Comparison of ENCODE assay signal across 13 cellular contexts in the genomic region with DNA sequence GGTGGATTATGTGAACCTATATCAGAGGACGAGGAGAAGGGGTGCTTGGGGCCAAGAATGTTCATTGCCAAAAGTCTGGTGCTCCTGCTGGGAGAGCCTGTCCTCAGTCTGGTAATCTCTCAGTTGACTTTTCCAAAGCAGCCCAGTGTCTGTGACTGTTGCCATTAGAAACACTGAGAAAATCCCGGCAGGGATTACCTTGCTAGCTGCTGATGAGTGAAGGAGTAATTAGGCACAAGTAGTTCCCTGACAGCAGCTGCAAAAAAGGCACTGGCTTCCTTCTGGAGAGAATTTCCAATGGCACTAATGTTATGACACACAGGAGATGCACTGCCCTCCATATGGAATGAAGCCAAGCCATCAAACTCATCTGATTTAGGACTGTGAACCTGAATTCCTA.
"Had no signal": no experiment of that assay in that cellular context is flagged by ENCODE, and none has a peak within 500 bp of the region (broad histone marks: within the 10 kb centered on the region; RNA-seq: fewer than 3 reads in every experiment).

No MANE protein-coding gene starts in this region.

- H3K9ac ChIP-seq: parathyroid adenoma had no signal

- ATAC-seq: heart left ventricle, left ventricle myocardium superior had no signal

- H3K36me3 ChIP-seq: cardiac muscle cell, heart left ventricle, right atrium auricular region, stomach, thoracic aorta had no signal

- H3K4me1 ChIP-seq: heart left ventricle, parathyroid adenoma, right atrium auricular region had no signal

- H3K27ac ChIP-seq: cardiac muscle cell, heart left ventricle, parathyroid adenoma, right atrium auricular region, skin epidermis, stomach, thoracic aorta, VCaP had no signal

- H2AFZ ChIP-seq: parathyroid adenoma had no signal

- H3K79me2 ChIP-seq: parathyroid adenoma had no signal

- H3K4me3 ChIP-seq: cardiac muscle cell, heart left ventricle, right atrium auricular region, skin epidermis, stomach, thoracic aorta had no signal

- H3K27me3 ChIP-seq: cardiac muscle cell, heart left ventricle, right atrium auricular region, stomach had no signal

- H3K9me3 ChIP-seq: heart left ventricle, right atrium auricular region, stomach, thoracic aorta had no signal

- DNase-seq: activated CD4-positive, alpha-beta T cell treated with anti-CD3 and anti-CD28 coated beads for 4 hours; activated naive CD4-positive, alpha-beta T cell treated with Interleukin-2 at 50 U/mL for 16 hours; foreskin melanocyte; heart left ventricle; left ventricle myocardium superior; stomach; T1000 had no signal
